ENCODE assay signal across 20 cellular contexts in genomic region chr9:124514874-124515273, GRCh38. TPM values are rescaled to one million over a fixed set of nuclear protein-coding genes. Genes with fewer than 3 reads are reported as not detected.
"Had no signal": no experiment of that assay in that cellular context is flagged by ENCODE, and none has a peak within 500 bp of the region (broad histone marks: within the 10 kb centered on the region; RNA-seq: fewer than 3 reads in every experiment).

No MANE protein-coding gene starts in this region.

- DNase-seq: IMR-90, Kasumi-1, MM.1S, NCI-H1105, NCI-H1436 treated with DMSO at 0.1 percent for 48 hours, NCI-H1694, NCI-H187 treated with DMSO at 0.1 percent for 48 hours, NCI-H2029 treated with DMSO at 0.1 percent for 48 hours, NCI-H2171 treated with DMSO at 0.1 percent for 48 hours, NCI-H345, NCI-H446 treated with DMSO at 0.1 percent for 48 hours, NCI-H510A treated with DMSO at 0.1 percent for 48 hours, NCI-H526, NCI-H82, Right ventricle myocardium superior, RPMI8226, SIG-M5 had no signal

- H3K9me3 ChIP-seq: SJSA1 had no signal

- H3K27ac ChIP-seq: KMS-11, SJSA1, SK-N-MC had no signal

- H3K36me3 ChIP-seq: SJSA1 had no signal

- H3K27me3 ChIP-seq: SJSA1 had no signal

- H3K9ac ChIP-seq: KMS-11 had no signal

- H3K4me3 ChIP-seq: SJSA1, SK-N-MC had no signal

- H3K4me2 ChIP-seq: KMS-11 had no signal

RNA-seq across cellular contexts. Expression of gene NR5A1, which starts 7.7 kb away (rescaled TPM):
- total RNA-seq: IMR-90, Right ventricle myocardium superior, SJSA1 had no signal
- polyA plus RNA-seq: IMR-90 had no signal
